Comparison of ENCODE assay signal across 30 cellular contexts in genomic region chr4:126548890-126549289, GRCh38.
"Had no signal": no experiment of that assay in that cellular context is flagged by ENCODE, and none has a peak within 500 bp of the region (broad histone marks: within the 10 kb centered on the region; RNA-seq: fewer than 3 reads in every experiment).

No MANE protein-coding gene starts in this region.

- H3K4me3 ChIP-seq: esophagus squamous epithelium, heart left ventricle had no signal

- DNase-seq: activated B cell treated with CpG ODN at 0.5 μM for 24 hours; activated CD4-positive, alpha-beta T cell treated with anti-CD3 and anti-CD28 coated beads for 48 hours; activated CD4-positive, alpha-beta T cell treated with anti-CD3 and anti-CD28 coated beads, Interleukin-2, amount 50 U/mL, for 1 hour; activated CD4-positive, alpha-beta T cell treated with anti-CD3 and anti-CD28 coated beads, Interleukin-2, amount 50 U/mL, for 48 hours; activated CD8-positive, alpha-beta memory T cell treated with anti-CD3 and anti-CD28 coated beads for 24 hours; activated CD8-positive, alpha-beta T cell treated with anti-CD3 and anti-CD28 coated beads for 36 hours; activated effector memory CD4-positive, alpha-beta T cell treated with Interleukin-2 at 50 U/mL for 16 hours; activated gamma-delta T cell treated with Interleukin-2 at 50 U/mL for 16 hours; activated naive CD4-positive, alpha-beta T cell treated with anti-CD3 and anti-CD28 coated beads, Interleukin-2, amount 50 U/mL, for 16 hours; activated naive CD4-positive, alpha-beta T cell treated with Interleukin-2 at 50 U/mL for 16 hours; activated T-cell treated with anti-CD3 and anti-CD28 coated beads, Interleukin-2, amount 50 U/mL, for 4 hours; amniotic stem cell; anterior cingulate cortex; brain microvascular endothelial cell; caudate nucleus; effector CD8-positive, alpha-beta T cell; esophagus squamous epithelium; foreskin melanocyte; glutamatergic neuron; heart left ventricle; T-helper 2 cell had no signal

- H3K27me3 ChIP-seq: brain microvascular endothelial cell, esophagus squamous epithelium, heart left ventricle had no signal

- H3K27ac Mint-ChIP-seq: activated B cell treated with CpG ODN at 0.5 μM for 24 hours; activated CD8-positive, alpha-beta T cell treated with anti-CD3 and anti-CD28 coated beads for 36 hours; activated naive CD8-positive, alpha-beta T cell; activated T-helper 17 cell treated with anti-CD3 and anti-CD28 coated beads, Interleukin-2, amount 50 U/mL, for 72 hours had no signal

- H3K9me3 Mint-ChIP-seq: activated B cell treated with CpG ODN at 0.5 μM for 24 hours; activated CD8-positive, alpha-beta T cell treated with anti-CD3 and anti-CD28 coated beads for 36 hours had no signal

- H3K4me1 Mint-ChIP-seq: activated B cell treated with CpG ODN at 0.5 μM for 24 hours; activated T-helper 17 cell treated with anti-CD3 and anti-CD28 coated beads, Interleukin-2, amount 50 U/mL, for 72 hours had no signal

- H3K27me3 Mint-ChIP-seq: activated B cell treated with CpG ODN at 0.5 μM for 24 hours; activated CD8-positive, alpha-beta T cell treated with anti-CD3 and anti-CD28 coated beads for 36 hours; activated naive CD8-positive, alpha-beta T cell; activated T-helper 17 cell treated with anti-CD3 and anti-CD28 coated beads, Interleukin-2, amount 50 U/mL, for 72 hours had no signal

- H3K4me1 ChIP-seq: esophagus squamous epithelium, heart left ventricle had no signal

- H3K36me3 ChIP-seq: brain microvascular endothelial cell, esophagus squamous epithelium, heart left ventricle had no signal

- ATAC-seq: activated CD4-positive, CD25-positive, alpha-beta regulatory T cell treated with anti-CD3 and anti-CD28 coated beads, Interleukin-2, amount 50 U/mL, for 24 hours; activated CD8-positive, alpha-beta T cell treated with anti-CD3 and anti-CD28 coated beads for 36 hours; activated T-cell treated with anti-CD3 and anti-CD28 coated beads, Interleukin-2, amount 50 U/mL, for 4 hours; activated T-helper 17 cell treated with anti-CD3 and anti-CD28 coated beads, Interleukin-2, amount 50 U/mL, for 72 hours; heart left ventricle had no signal

- H3K36me3 Mint-ChIP-seq: activated naive CD8-positive, alpha-beta T cell had no signal

- FAIRE-seq: astrocyte, colon, endometrium, endothelial cell of umbilical vein had no signal

- H3K27ac ChIP-seq: brain microvascular endothelial cell, epithelial cell of prostate, esophagus squamous epithelium, heart left ventricle, VCaP had no signal

- H3K4me3 Mint-ChIP-seq: activated B cell treated with CpG ODN at 0.5 μM for 24 hours; activated CD8-positive, alpha-beta T cell treated with anti-CD3 and anti-CD28 coated beads for 36 hours; activated naive CD8-positive, alpha-beta T cell; activated T-cell treated with anti-CD3 and anti-CD28 coated beads, Interleukin-2, amount 50 U/mL, for 4 hours; activated T-helper 17 cell treated with anti-CD3 and anti-CD28 coated beads, Interleukin-2, amount 50 U/mL, for 72 hours had no signal

- H3K9me3 ChIP-seq: esophagus squamous epithelium, heart left ventricle had no signal
